Comparison of ENCODE assay signal across 7 cellular contexts in the genomic region with DNA sequence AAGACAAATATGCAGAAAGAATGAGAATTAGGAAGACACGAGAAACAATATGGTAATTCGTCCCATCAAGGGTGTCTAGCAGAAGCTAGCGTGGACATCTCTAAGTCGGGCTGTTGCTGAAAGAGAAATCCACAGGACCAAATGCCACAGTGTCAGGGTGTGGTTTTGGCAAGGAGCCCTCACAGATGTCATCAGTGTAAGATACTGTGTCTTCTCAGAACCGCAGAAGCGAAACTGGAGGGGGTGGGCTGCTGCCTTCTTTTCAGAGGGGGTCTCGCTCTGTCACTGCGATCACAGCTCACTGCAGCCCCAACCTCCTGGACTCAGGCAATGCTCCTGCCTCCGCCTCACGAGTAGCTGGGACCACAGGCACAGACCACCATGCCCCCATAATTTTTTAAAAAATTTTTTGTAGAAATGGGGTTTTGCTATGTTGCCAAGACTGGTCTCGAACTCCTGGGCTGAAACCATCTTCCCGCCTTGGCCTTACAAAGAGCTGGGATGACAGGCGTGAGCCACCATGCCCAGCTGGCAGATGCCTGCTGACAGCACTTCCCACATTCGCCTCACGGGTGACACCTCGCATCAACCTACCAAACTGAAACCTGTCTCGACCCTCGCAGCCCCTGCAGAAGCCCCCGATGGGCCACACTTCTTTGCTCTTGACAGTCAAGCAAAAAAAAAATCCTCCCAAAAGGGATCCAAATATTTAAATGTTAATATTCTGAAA. TPM values are rescaled to one million over a fixed set of nuclear protein-coding genes. Genes with fewer than 3 reads are reported as not detected.
A peak's percentile ranks its signal among the peaks of the same experiment; 100 is the strongest.
DNase-seq lines count a peak whose midpoint lies in the region; ATAC-seq and TF ChIP-seq lines count a peak whose summit lies in the region.

No MANE protein-coding gene starts in this region.

- H3K9me3 ChIP-seq in subcutaneous abdominal adipose tissue (ENCODE audit: control insufficient read depth in 5 of 5, low read length in 5 of 5) = no peaks in the 10 kb centered on the region

- peak overlapping the region in 2 of 5 donors; percentile 60 to 66 for H3K9ac ChIP-seq in subcutaneous abdominal adipose tissue (ENCODE audit: low read length in 5 of 5)

- no peak overlapping the region for H3K27ac ChIP-seq in subcutaneous abdominal adipose tissue (ENCODE audit: low read depth, low read length)

- peaks cover 0 to 22% (median 11%) of the 10 kb centered on the region in 5 donors for H3K36me3 ChIP-seq in subcutaneous abdominal adipose tissue (ENCODE audit: control insufficient read depth in 5 of 5, insufficient read depth in 5 of 5, low read length in 5 of 5)

- H3K4me1 ChIP-seq in subcutaneous abdominal adipose tissue (ENCODE audit: control insufficient read depth in 5 of 5, insufficient read depth in 5 of 5, low read length in 5 of 5) = peaks cover 0 to 29% (median 21%) of the 10 kb centered on the region in 5 donors

- H3K4me3 ChIP-seq in HFF-Myc (replicated peaks; ENCODE audit: low read depth, low read length) = 0 out of 2 replicates have a peak overlapping the region, but pooled peaks have one; percentile 1
- no peak overlapping the region for H3K4me3 ChIP-seq in astrocyte of the spinal cord (ENCODE audit: low read depth, low read length)
- H3K4me3 ChIP-seq in subcutaneous abdominal adipose tissue (ENCODE audit: low read depth in 1 of 5, low read length in 5 of 5) = peak overlapping the region; percentile 65 to 88 (median 68)

- in situ Hi-C loops in astrocyte of the spinal cord (cut with HindIII; ENCODE audit: low sequenced_read_pairs) = no loop called here

- DNase-seq in HFF-Myc (ENCODE audit: extremely low read depth, low read depth) = peak; percentile 41
- peak; percentile 18 for DNase-seq in astrocyte of the spinal cord (ENCODE audit: low read depth, low spot score)
- peak; percentile 20 for DNase-seq in iris pigment epithelial cell (ENCODE audit: low read depth)
- no peak for DNase-seq in SK-N-DZ (ENCODE audit: low spot score)
- DNase-seq in activated CD4-positive, alpha-beta T cell treated with anti-CD3 and anti-CD28 coated beads, Interleukin-2, amount 50 U/mL, for 1 hour = no peak

- TF ChIP-seq CTCF in HFF-Myc (IDR thresholded peaks at IDR 0.05; ENCODE audit: low read depth, low read length, missing control alignments) (no peak), astrocyte of the spinal cord (IDR thresholded peaks at IDR 0.05; ENCODE audit: low read depth, low read length) (no peak)

- ATAC-seq in GM18907 (IDR thresholded peaks at IDR 0.05; ENCODE audit: unreplicated experiment) = no peak

- no peaks in the 10 kb centered on the region for H3K27me3 ChIP-seq in subcutaneous abdominal adipose tissue (ENCODE audit: control insufficient read depth in 5 of 5, insufficient read depth in 4 of 5, low read length in 5 of 5)

RNA-seq across cellular contexts. Expression of gene TRAP1, which starts 26.2 kb away (rescaled TPM):
- 204 and 236 TPM in 2 replicates for polyA plus RNA-seq in SK-N-DZ (2014; cell fraction: cytosol; rRNA removed)
- polyA plus RNA-seq in SK-N-DZ (2014; cell fraction: nucleus; rRNA removed) = 403 and 415 TPM in 2 replicates

RNA-seq across cellular contexts. Expression of gene DNASE1, which starts 36.7 kb away (rescaled TPM):
- polyA plus RNA-seq in SK-N-DZ (2014; cell fraction: cytosol; rRNA removed) = 18.7 and 22.3 TPM in 2 replicates
- polyA plus RNA-seq in SK-N-DZ (2014; cell fraction: nucleus; rRNA removed) = 16.6 and 27.5 TPM in 2 replicates

Comparison
In these comparisons a context has a peak if more than half of its experiments do, and no peak if none do; other contexts are left out.
1. DNase-seq: peak in HFF-Myc (single experiment), astrocyte of the spinal cord (single experiment) and iris pigment epithelial cell (single experiment); none in SK-N-DZ (single experiment) and activated CD4-positive, alpha-beta T cell treated with anti-CD3 and anti-CD28 coated beads, Interleukin-2, amount 50 U/mL, for 1 hour (single experiment).